Comparison of ENCODE assay signal across 8 cellular contexts in genomic region chr12:2795291-2796186, GRCh38.
A peak's percentile ranks its signal among the peaks of the same experiment; 100 is the strongest.
DNase-seq lines count a peak whose midpoint lies in the region; ATAC-seq and TF ChIP-seq lines count a peak whose summit lies in the region.

No MANE protein-coding gene starts in this region.

- H3K4me3 ChIP-seq in WI38 (ENCODE audit: low read depth, low read length), result peak overlapping the region; percentile 75
- peak overlapping the region; percentile 78 to 80 for H3K4me3 ChIP-seq in cardiac fibroblast (replicated peaks in 1 of 2; ENCODE audit: low read depth in 2 of 2, low read length in 2 of 2)

- POLR2A ChIA-PET in HEK293T (lab: Yijun Ruan, JAX), result interaction anchor here (0.6 to 2.6 kb wide), 8 partner anchors 9 to 95 kb away, joined by 3 to 15 read pairs (median 8); partner anchors contain the start of genes ITFG2, NRIP2 and TULP3

- ATAC-seq in GM18498 (IDR thresholded peaks at IDR 0.05; ENCODE audit: unreplicated experiment), result peak; percentile 67

- TF ChIP-seq CTCF in WI38 (IDR thresholded peaks at IDR 0.05; ENCODE audit: low read depth, low read length) (no peak), cardiac fibroblast (IDR thresholded peaks at IDR 0.05; ENCODE audit: low read depth, low read length) (no peak)

- DNase-seq in HEK293T (ENCODE audit: extremely low spot score), result peak; percentile 82
- DNase-seq in NAMALWA (ENCODE audit: low spot score), result peak; percentile 65
- DNase-seq in cardiac fibroblast (ENCODE audit: low read depth in 2 of 2), result peak; percentile 44 to 67
- DNase-seq in islet precursor cell, result peak; percentile 81
- DNase-seq in stimulated activated CD4-positive, alpha-beta T cell treated with anti-CD3 and anti-CD28 coated beads, Interleukin-12 subunit alpha, Interleukin-12 subunit beta, amount 100 ng/mL, for 48 hours (ENCODE audit: low read depth in 2 of 3, low spot score in 1 of 3), result peak; percentile 32 to 64 (median 48)
- DNase-seq in cerebellar nuclear complex (lab: John Stamatoyannopoulos, UW), result no peak

- CTCF ChIA-PET in HEK293T (lab: Yijun Ruan, JAX), result interaction anchor here (0.6 to 1.3 kb wide), 2 partner anchors 10 to 11 kb away, joined by 3 read pairs; no protein-coding TSS in a partner anchor

TF ChIP-seq in HEK293T, 16 proteins besides CTCF, POLR2A, EP300 and RAD21:
- TF ChIP-seq ZNF384 (IDR thresholded peaks at IDR 0.05), result no peak
- no peak for TF ChIP-seq SP1 (IDR thresholded peaks at IDR 0.05)
- TF ChIP-seq HDGF (IDR thresholded peaks at IDR 0.05; ENCODE audit: borderline replicate concordance), result peak; percentile 59; the same call in 1 of the 2 replicates
- TF ChIP-seq FOXK2 (IDR thresholded peaks at IDR 0.05), result no peak
- TF ChIP-seq L3MBTL2 (conservative IDR thresholded peaks at IDR 0.05), result no peak
- no peak for TF ChIP-seq FOXA1 (IDR thresholded peaks at IDR 0.05)
- TF ChIP-seq TARDBP (IDR thresholded peaks at IDR 0.05), result no peak
- TF ChIP-seq PKNOX1 (IDR thresholded peaks at IDR 0.05), result no peak
- no peak for TF ChIP-seq SUZ12 (IDR thresholded peaks at IDR 0.05)
- no peak for TF ChIP-seq LEF1 (IDR thresholded peaks at IDR 0.05; ENCODE audit: borderline replicate concordance)
- TF ChIP-seq FOXM1 (IDR thresholded peaks at IDR 0.05; ENCODE audit: borderline replicate concordance), result peak; percentile 34; the same call in 1 of the 2 replicates
- TF ChIP-seq BHLHE40 (IDR thresholded peaks at IDR 0.05; ENCODE audit: borderline replicate concordance), result no peak

Comparison
In these comparisons a context has a peak if more than half of its experiments do, and no peak if none do; other contexts are left out.
1. DNase-seq: peak in HEK293T (single experiment), NAMALWA (single experiment), cardiac fibroblast (2 of 2), islet precursor cell (single experiment) and stimulated activated CD4-positive, alpha-beta T cell treated with anti-CD3 and anti-CD28 coated beads, Interleukin-12 subunit alpha, Interleukin-12 subunit beta, amount 100 ng/mL, for 48 hours (3 of 3); none in cerebellar nuclear complex (0 of 2).